In the genomic region with DNA sequence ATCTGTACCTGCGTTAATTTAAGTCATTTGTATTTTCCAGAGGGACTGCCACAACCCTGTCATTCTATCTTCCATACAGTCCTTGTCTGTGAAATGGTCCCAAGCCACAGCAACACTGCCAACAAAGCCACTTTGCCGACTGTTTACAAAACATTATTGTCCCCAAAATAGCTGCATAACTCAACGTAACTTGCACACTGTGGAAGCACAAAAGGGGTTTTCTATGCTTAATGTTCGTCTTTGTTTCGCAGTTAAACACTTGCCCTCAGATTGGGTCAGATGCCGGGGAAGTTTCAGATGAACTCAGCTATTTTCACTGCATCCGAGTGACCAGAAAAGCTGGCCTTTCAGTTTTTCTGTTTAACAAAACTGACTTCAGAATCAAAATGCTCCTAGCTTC, we compare ENCODE assay signal across 15 cellular contexts. TPM values are rescaled to one million over a fixed set of nuclear protein-coding genes. Genes with fewer than 3 reads are reported as not detected.
DNase-seq lines count a peak whose midpoint lies in the region; ATAC-seq and TF ChIP-seq lines count a peak whose summit lies in the region.
"Had no signal": no experiment of that assay in that cellular context is flagged by ENCODE, and none has a peak within 500 bp of the region (broad histone marks: within the 10 kb centered on the region; RNA-seq: fewer than 3 reads in every experiment).

No MANE protein-coding gene starts in this region.

- peaks cover 8% of the 10 kb centered on the region for H3K27me3 Mint-ChIP-seq in GM23338 (ENCODE audit: insufficient read depth, low read depth, poor library complexity)
- peaks cover 12 to 14% of the 10 kb centered on the region in 2 donors for H3K27me3 Mint-ChIP-seq in CD4-positive, alpha-beta memory T cell
- peaks cover 13% of the 10 kb centered on the region for H3K27me3 Mint-ChIP-seq in type B pancreatic cell

- CTCF ChIA-PET in CD4-positive, alpha-beta memory T cell (lab: Charles Lee; ENCODE audit: partially characterized antibody), result no interaction called here

- H3K36me3 Mint-ChIP-seq in GM23338 (ENCODE audit: low read depth), result no peaks in the 10 kb centered on the region
- no peaks in the 10 kb centered on the region for H3K36me3 Mint-ChIP-seq in CD4-positive, alpha-beta memory T cell
- no peaks in the 10 kb centered on the region for H3K36me3 Mint-ChIP-seq in type B pancreatic cell

- ATAC-seq in GM23338, result no peak
- ATAC-seq: A549 had no signal

- TF ChIP-seq CTCF in GM23338 (conservative IDR thresholded peaks at IDR 0.05; ENCODE audit: low read depth in 2 of 2) (no peak), type B pancreatic cell (conservative IDR thresholded peaks at IDR 0.05) (no peak)

- intact Hi-C loops in CD4-positive, alpha-beta memory T cell (cut with micrococcal nuclease), result no loop called here

- POLR2A ChIA-PET in CD4-positive, alpha-beta memory T cell (lab: Charles Lee; ENCODE audit: partially characterized antibody), result no interaction called here

- H3K9me2 ChIP-seq in GM23338 (ENCODE audit: insufficient read depth), result no peaks in the 10 kb centered on the region

- no peak overlapping the region for H3K27ac Mint-ChIP-seq in GM23338
- H3K27ac Mint-ChIP-seq in CD4-positive, alpha-beta memory T cell, result no peak overlapping the region
- H3K27ac Mint-ChIP-seq in type B pancreatic cell, result no peak overlapping the region

- no peaks in the 10 kb centered on the region for H3K79me2 ChIP-seq in GM23338 (replicated peaks; ENCODE audit: insufficient read depth)

- no peaks in the 10 kb centered on the region for H4K20me1 ChIP-seq in GM23338 (replicated peaks; ENCODE audit: insufficient read depth)

- H3K4me2 ChIP-seq in GM23338, result no peak overlapping the region
- H3K4me2 ChIP-seq: A549 had no signal

- DNase-seq in GM23338 (ENCODE audit: low spot score), result no peak
- DNase-seq in caudate nucleus (lab: John Stamatoyannopoulos, UW), result peak in 46 of 61 donors; percentile 17 to 93 (median 66)
- DNase-seq in hypothalamus (lab: John Stamatoyannopoulos, UW), result peak in 27 of 51 donors; percentile 13 to 88 (median 47)
- peak; percentile 96 for DNase-seq in putamen (ENCODE audit: low spot score)
- DNase-seq in CD4-positive, alpha-beta memory T cell, result no peak
- DNase-seq in type B pancreatic cell (ENCODE audit: extremely low spot score, unreplicated experiment), result no peak
- DNase-seq in ecto neural progenitor cell (ENCODE audit: low spot score), result no peak
- no peak for DNase-seq in kidney glomerular epithelial cell (lab: John Stamatoyannopoulos, UW)
- DNase-seq: Calu3, DMS79, MG63, NCI-H1930, NCI-H510A treated with DMSO at 0.1 percent for 48 hours, SIG-M5 had no signal

- H3K27ac ChIP-seq in GM23338 (ENCODE audit: low read depth) (0 out of 2 replicates have a peak overlapping the region, but pooled peaks have one; percentile 28), caudate nucleus (ENCODE audit: low read depth, low read length) (peak overlapping the region; percentile 81)
- H3K27ac ChIP-seq in CD4-positive, alpha-beta memory T cell (ENCODE audit: low read depth, low read length), result no peak overlapping the region
- H3K27ac ChIP-seq: A549 had no signal

- H3F3A ChIP-seq in GM23338 (replicated peaks; ENCODE audit: low read depth), result no peaks in the 10 kb centered on the region

- no peak overlapping the region for H3K4me3 ChIP-seq in GM23338
- H3K4me3 ChIP-seq in CD4-positive, alpha-beta memory T cell (ENCODE audit: low read length in 2 of 2), result no peak overlapping the region
- H3K4me3 ChIP-seq: A549, MG63 had no signal

- peaks cover 13% of the 10 kb centered on the region; the same call in 1 of the 2 replicates for H3K4me1 ChIP-seq in GM23338 (ENCODE audit: insufficient read depth)
- H3K4me1 ChIP-seq in CD4-positive, alpha-beta memory T cell (ENCODE audit: insufficient read depth, low read length), result peaks cover 10% of the 10 kb centered on the region
- H3K4me1 ChIP-seq: A549 had no signal

- H3K9me3 Mint-ChIP-seq in GM23338 (no peaks in the 10 kb centered on the region), type B pancreatic cell (no peaks in the 10 kb centered on the region)
- no peaks in the 10 kb centered on the region for H3K9me3 Mint-ChIP-seq in CD4-positive, alpha-beta memory T cell

- H3K4me3 Mint-ChIP-seq in GM23338 (no peak overlapping the region), type B pancreatic cell (no peak overlapping the region)
- H3K4me3 Mint-ChIP-seq in CD4-positive, alpha-beta memory T cell, result no peak overlapping the region

- no peaks in the 10 kb centered on the region for H3K27me3 ChIP-seq in GM23338 (ENCODE audit: insufficient read depth)
- H3K27me3 ChIP-seq in CD4-positive, alpha-beta memory T cell (ENCODE audit: insufficient read depth, low read length), result peaks cover 11% of the 10 kb centered on the region

- H3K9me3 ChIP-seq in CD4-positive, alpha-beta memory T cell (ENCODE audit: control insufficient read depth in 1 of 2, low read length in 2 of 2), result no peaks in the 10 kb centered on the region
- H3K9me3 ChIP-seq: A549, MG63 had no signal

- H3K4me1 Mint-ChIP-seq in GM23338, result peaks cover 14% of the 10 kb centered on the region
- peaks cover 7 to 17% (median 11%) of the 10 kb centered on the region in 4 donors for H3K4me1 Mint-ChIP-seq in CD4-positive, alpha-beta memory T cell
- peaks cover 7% of the 10 kb centered on the region for H3K4me1 Mint-ChIP-seq in type B pancreatic cell (ENCODE audit: unreplicated experiment)

- no peak overlapping the region for H2AFZ ChIP-seq in GM23338

- no peaks in the 10 kb centered on the region for H3K36me3 ChIP-seq in GM23338 (ENCODE audit: insufficient read depth)
- no peaks in the 10 kb centered on the region for H3K36me3 ChIP-seq in CD4-positive, alpha-beta memory T cell (ENCODE audit: insufficient read depth, low read length)
- H3K36me3 ChIP-seq: MG63 had no signal

TF ChIP-seq in GM23338, 12 proteins besides CTCF, POLR2A, EP300 and RAD21 (continues in another document):
- TF ChIP-seq EZH2phosphoT487 (IDR thresholded peaks at IDR 0.05; ENCODE audit: unreplicated experiment) (no peak), EZH2 (IDR thresholded peaks at IDR 0.05; ENCODE audit: low read depth, unreplicated experiment) (no peak), ZNF331 (CRISPR knock-in tag; IDR thresholded peaks at IDR 0.05; ENCODE audit: low read depth) (no peak), CREB1 (CRISPR knock-in tag; IDR thresholded peaks at IDR 0.05; ENCODE audit: low read depth) (no peak)
- TF ChIP-seq, protein P1, sequence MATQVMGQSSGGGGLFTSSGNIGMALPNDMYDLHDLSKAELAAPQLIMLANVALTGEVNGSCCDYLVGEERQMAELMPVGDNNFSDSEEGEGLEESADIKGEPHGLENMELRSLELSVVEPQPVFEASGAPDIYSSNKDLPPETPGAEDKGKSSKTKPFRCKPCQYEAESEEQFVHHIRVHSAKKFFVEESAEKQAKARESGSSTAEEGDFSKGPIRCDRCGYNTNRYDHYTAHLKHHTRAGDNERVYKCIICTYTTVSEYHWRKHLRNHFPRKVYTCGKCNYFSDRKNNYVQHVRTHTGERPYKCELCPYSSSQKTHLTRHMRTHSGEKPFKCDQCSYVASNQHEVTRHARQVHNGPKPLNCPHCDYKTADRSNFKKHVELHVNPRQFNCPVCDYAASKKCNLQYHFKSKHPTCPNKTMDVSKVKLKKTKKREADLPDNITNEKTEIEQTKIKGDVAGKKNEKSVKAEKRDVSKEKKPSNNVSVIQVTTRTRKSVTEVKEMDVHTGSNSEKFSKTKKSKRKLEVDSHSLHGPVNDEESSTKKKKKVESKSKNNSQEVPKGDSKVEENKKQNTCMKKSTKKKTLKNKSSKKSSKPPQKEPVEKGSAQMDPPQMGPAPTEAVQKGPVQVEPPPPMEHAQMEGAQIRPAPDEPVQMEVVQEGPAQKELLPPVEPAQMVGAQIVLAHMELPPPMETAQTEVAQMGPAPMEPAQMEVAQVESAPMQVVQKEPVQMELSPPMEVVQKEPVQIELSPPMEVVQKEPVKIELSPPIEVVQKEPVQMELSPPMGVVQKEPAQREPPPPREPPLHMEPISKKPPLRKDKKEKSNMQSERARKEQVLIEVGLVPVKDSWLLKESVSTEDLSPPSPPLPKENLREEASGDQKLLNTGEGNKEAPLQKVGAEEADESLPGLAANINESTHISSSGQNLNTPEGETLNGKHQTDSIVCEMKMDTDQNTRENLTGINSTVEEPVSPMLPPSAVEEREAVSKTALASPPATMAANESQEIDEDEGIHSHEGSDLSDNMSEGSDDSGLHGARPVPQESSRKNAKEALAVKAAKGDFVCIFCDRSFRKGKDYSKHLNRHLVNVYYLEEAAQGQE (IDR thresholded peaks at IDR 0.05; ENCODE audit: unreplicated experiment), result no peak

RNA-seq across cellular contexts. Expression of gene SEC14L5, which starts 4.6 kb away (rescaled TPM):
- total RNA-seq in GM23338 (2014; rRNA removed; shearing (Covaris generic)), result 5.5 and 5.9 TPM in 2 replicates
- 1.7 and 2.6 TPM in 2 replicates for polyA plus RNA-seq in GM23338 (2016; fragmentation: Nextera tagmentation; extraction: Ambion mirVana)
- total RNA-seq in CD4-positive, alpha-beta memory T cell, result not detected
- polyA plus RNA-seq in CD4-positive, alpha-beta memory T cell, result not detected
- total RNA-seq in type B pancreatic cell (ENCODE audit: low replicate concordance), result 0.71 and 0.92 TPM in 2 replicates

RNA-seq across cellular contexts. Expression of gene PPL, which starts 25.8 kb away (rescaled TPM):
- 26.1 and 31.7 TPM in 2 replicates for total RNA-seq in GM23338 (2014; rRNA removed; shearing (Covaris generic))
- polyA plus RNA-seq in GM23338 (2016; fragmentation: Nextera tagmentation; extraction: Ambion mirVana), result 9.4 and 10.6 TPM in 2 replicates
- total RNA-seq in CD4-positive, alpha-beta memory T cell, result not detected
- polyA plus RNA-seq in CD4-positive, alpha-beta memory T cell, result under 1 TPM in 1 of 2 donors, not detected in 1; 0.39 TPM
- 142 and 428 TPM in 2 replicates for total RNA-seq in type B pancreatic cell (ENCODE audit: low replicate concordance)

Comparison
In these comparisons a context has a peak if more than half of its experiments do, and no peak if none do; other contexts are left out.
1. DNase-seq: peak in caudate nucleus (46 of 61), hypothalamus (27 of 51) and putamen (single experiment); none in GM23338 (single experiment), CD4-positive, alpha-beta memory T cell (0 of 5), type B pancreatic cell (single experiment), ecto neural progenitor cell (single experiment) and kidney glomerular epithelial cell (single experiment).
2. RNA of gene PPL, which starts 25.8 kb away (total RNA-seq): 142 to 428 TPM in type B pancreatic cell and 26.1 to 31.7 TPM in GM23338; not detected in CD4-positive, alpha-beta memory T cell; every median in the first group is over 10 times any median in the second.